ENCODE assay signal across 16 cellular contexts in genomic region chr4:145390566-145390965, GRCh38.
DNase-seq lines count a peak whose midpoint lies in the region; ATAC-seq and TF ChIP-seq lines count a peak whose summit lies in the region.
"Had no signal": no experiment of that assay in that cellular context is flagged by ENCODE, and none has a peak within 500 bp of the region (broad histone marks: within the 10 kb centered on the region; RNA-seq: fewer than 3 reads in every experiment).

No MANE protein-coding gene starts in this region.

- H3K27me3 Mint-ChIP-seq in glutamatergic neuron (ENCODE audit: unreplicated experiment) = peaks cover 2% of the 10 kb centered on the region
- peaks cover 5 to 11% of the 10 kb centered on the region in 2 donors for H3K27me3 Mint-ChIP-seq in CD4-positive, alpha-beta memory T cell

- no peak overlapping the region for H3K27ac ChIP-seq in CD4-positive, alpha-beta memory T cell (ENCODE audit: low read depth, low read length)

- ATAC-seq in GM18861 (IDR thresholded peaks at IDR 0.05; ENCODE audit: unreplicated experiment) = no peak
- ATAC-seq: GM12878, HepG2 had no signal

- CTCF ChIA-PET in CD4-positive, alpha-beta memory T cell (lab: Charles Lee; ENCODE audit: partially characterized antibody) = no interaction called here

- intact Hi-C loops in CD4-positive, alpha-beta memory T cell (cut with micrococcal nuclease) = no loop called here

- no peaks in the 10 kb centered on the region for H3K36me3 ChIP-seq in MG63
- no peaks in the 10 kb centered on the region for H3K36me3 ChIP-seq in CD4-positive, alpha-beta memory T cell (ENCODE audit: insufficient read depth, low read length)
- H3K36me3 ChIP-seq: HAP-1 had no signal

- DNase-seq in NCI-H345 (lab: John Stamatoyannopoulos, UW) (peak; percentile 2), NCI-H345 treated with DMSO at 0.1 percent for 48 hours (lab: John Stamatoyannopoulos, UW; ENCODE audit: unreplicated experiment) (no peak), NCI-H748 treated with DMSO at 0.1 percent for 48 hours (lab: John Stamatoyannopoulos, UW) (peak; percentile 19), glutamatergic neuron (no peak), MG63 (no peak)
- no peak for DNase-seq in CD4-positive, alpha-beta memory T cell
- DNase-seq: C1 segment of cervical spinal cord; CD4-positive, alpha-beta T cell; DMS79; GOT3; HFFc6 had no signal

- no peaks in the 10 kb centered on the region for H3K4me1 ChIP-seq in CD4-positive, alpha-beta memory T cell (ENCODE audit: insufficient read depth, low read length)
- H3K4me1 ChIP-seq: HAP-1 had no signal

- H3K4me1 Mint-ChIP-seq in glutamatergic neuron (ENCODE audit: low read depth, unreplicated experiment) = peaks cover 10% of the 10 kb centered on the region
- no peaks in the 10 kb centered on the region for H3K4me1 Mint-ChIP-seq in CD4-positive, alpha-beta memory T cell
- H3K4me1 Mint-ChIP-seq: B cell had no signal

- H3K4me3 Mint-ChIP-seq in glutamatergic neuron (ENCODE audit: unreplicated experiment) = no peak overlapping the region
- no peak overlapping the region for H3K4me3 Mint-ChIP-seq in CD4-positive, alpha-beta memory T cell
- H3K4me3 Mint-ChIP-seq: B cell; CD4-positive, alpha-beta T cell; HFFc6 had no signal

- TF ChIP-seq CTCF in glutamatergic neuron (IDR thresholded peaks at IDR 0.05; ENCODE audit: partially characterized antibody, unreplicated experiment) = no peak

- H3K27me3 ChIP-seq in MG63 = no peaks in the 10 kb centered on the region
- H3K27me3 ChIP-seq in CD4-positive, alpha-beta memory T cell (ENCODE audit: insufficient read depth, low read length) = no peaks in the 10 kb centered on the region

- H3K4me3 ChIP-seq in MG63 = no peak overlapping the region
- no peak overlapping the region for H3K4me3 ChIP-seq in CD4-positive, alpha-beta memory T cell (ENCODE audit: low read length in 2 of 2)
- H3K4me3 ChIP-seq: GM12878, HAP-1 had no signal

- H3K9me3 ChIP-seq in MG63 = no peaks in the 10 kb centered on the region
- H3K9me3 ChIP-seq in CD4-positive, alpha-beta memory T cell (ENCODE audit: control insufficient read depth in 1 of 2, low read length in 2 of 2) = no peaks in the 10 kb centered on the region
- H3K9me3 ChIP-seq: HAP-1 had no signal

- POLR2A ChIA-PET in CD4-positive, alpha-beta memory T cell (lab: Charles Lee; ENCODE audit: partially characterized antibody) = no interaction called here

- peak overlapping the region; percentile 73 for H3K27ac Mint-ChIP-seq in glutamatergic neuron (ENCODE audit: unreplicated experiment)
- H3K27ac Mint-ChIP-seq in CD4-positive, alpha-beta memory T cell = no peak overlapping the region
- H3K27ac Mint-ChIP-seq: B cell; CD4-positive, alpha-beta T cell; HFFc6 had no signal

- H3K36me3 Mint-ChIP-seq in glutamatergic neuron (ENCODE audit: unreplicated experiment) = no peaks in the 10 kb centered on the region
- H3K36me3 Mint-ChIP-seq in CD4-positive, alpha-beta memory T cell = no peaks in the 10 kb centered on the region

- H3K9me3 Mint-ChIP-seq in glutamatergic neuron (ENCODE audit: unreplicated experiment) = peaks cover 2% of the 10 kb centered on the region
- peaks cover 0 to 7% (median 0%) of the 10 kb centered on the region in 8 donors for H3K9me3 Mint-ChIP-seq in CD4-positive, alpha-beta memory T cell
- H3K9me3 Mint-ChIP-seq: CD4-positive, alpha-beta T cell; HFFc6 had no signal

Comparison
In these comparisons a context has a peak if more than half of its experiments do, and no peak if none do; other contexts are left out.
1. DNase-seq: peak in NCI-H345 (single experiment) and NCI-H748 treated with DMSO at 0.1 percent for 48 hours (single experiment); none in NCI-H345 treated with DMSO at 0.1 percent for 48 hours (single experiment), glutamatergic neuron (single experiment), MG63 (single experiment) and CD4-positive, alpha-beta memory T cell (0 of 5).